In genomic region chr1:26529655-26530539, GRCh38 we compare ENCODE assay signal across 2 cellular contexts.
TF ChIP-seq lines count a peak whose summit lies in the region.

Gene RPS6KA1, plus strand, starts transcription at chr1:26529761. Its CDS starts 160 bp downstream, at chr1:26529921.

TF ChIP-seq in HEK293, 187 proteins besides CTCF, POLR2A, EP300 and RAD21 (continued from another document and continues in another):
- peak; percentile 5; the same call in 1 of the 2 replicates for TF ChIP-seq KLF9 (tag by site-specific recombination; IDR thresholded peaks at IDR 0.05; ENCODE audit: low read depth)
- TF ChIP-seq ZNF157 (tag by site-specific recombination; IDR thresholded peaks at IDR 0.05) = no peak
- TF ChIP-seq, protein P1, sequence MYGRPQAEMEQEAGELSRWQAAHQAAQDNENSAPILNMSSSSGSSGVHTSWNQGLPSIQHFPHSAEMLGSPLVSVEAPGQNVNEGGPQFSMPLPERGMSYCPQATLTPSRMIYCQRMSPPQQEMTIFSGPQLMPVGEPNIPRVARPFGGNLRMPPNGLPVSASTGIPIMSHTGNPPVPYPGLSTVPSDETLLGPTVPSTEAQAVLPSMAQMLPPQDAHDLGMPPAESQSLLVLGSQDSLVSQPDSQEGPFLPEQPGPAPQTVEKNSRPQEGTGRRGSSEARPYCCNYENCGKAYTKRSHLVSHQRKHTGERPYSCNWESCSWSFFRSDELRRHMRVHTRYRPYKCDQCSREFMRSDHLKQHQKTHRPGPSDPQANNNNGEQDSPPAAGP (tag by site-specific recombination; IDR thresholded peaks at IDR 0.05) = peak; percentile 30; the same call in 1 of the 2 replicates
- TF ChIP-seq, protein P2, sequence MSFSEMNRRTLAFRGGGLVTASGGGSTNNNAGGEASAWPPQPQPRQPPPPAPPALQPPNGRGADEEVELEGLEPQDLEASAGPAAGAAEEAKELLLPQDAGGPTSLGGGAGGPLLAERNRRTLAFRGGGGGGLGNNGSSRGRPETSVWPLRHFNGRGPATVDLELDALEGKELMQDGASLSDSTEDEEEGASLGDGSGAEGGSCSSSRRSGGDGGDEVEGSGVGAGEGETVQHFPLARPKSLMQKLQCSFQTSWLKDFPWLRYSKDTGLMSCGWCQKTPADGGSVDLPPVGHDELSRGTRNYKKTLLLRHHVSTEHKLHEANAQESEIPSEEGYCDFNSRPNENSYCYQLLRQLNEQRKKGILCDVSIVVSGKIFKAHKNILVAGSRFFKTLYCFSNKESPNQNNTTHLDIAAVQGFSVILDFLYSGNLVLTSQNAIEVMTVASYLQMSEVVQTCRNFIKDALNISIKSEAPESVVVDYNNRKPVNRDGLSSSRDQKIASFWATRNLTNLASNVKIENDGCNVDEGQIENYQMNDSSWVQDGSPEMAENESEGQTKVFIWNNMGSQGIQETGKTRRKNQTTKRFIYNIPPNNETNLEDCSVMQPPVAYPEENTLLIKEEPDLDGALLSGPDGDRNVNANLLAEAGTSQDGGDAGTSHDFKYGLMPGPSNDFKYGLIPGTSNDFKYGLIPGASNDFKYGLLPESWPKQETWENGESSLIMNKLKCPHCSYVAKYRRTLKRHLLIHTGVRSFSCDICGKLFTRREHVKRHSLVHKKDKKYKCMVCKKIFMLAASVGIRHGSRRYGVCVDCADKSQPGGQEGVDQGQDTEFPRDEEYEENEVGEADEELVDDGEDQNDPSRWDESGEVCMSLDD (tag by site-specific recombination; IDR thresholded peaks at IDR 0.05) = peak; percentile 53; the same call in 1 of the 2 replicates
- no peak for TF ChIP-seq ZNF658 (tag by site-specific recombination; IDR thresholded peaks at IDR 0.05)
- TF ChIP-seq KLF8 (tag by site-specific recombination; IDR thresholded peaks at IDR 0.05) = peak; percentile 15; the same call in 1 of the 2 replicates
- TF ChIP-seq ZNF660 (tag by site-specific recombination; IDR thresholded peaks at IDR 0.05) = peak; percentile 10; the same call in 1 of the 2 replicates
- TF ChIP-seq ZNF548 (tag by site-specific recombination; IDR thresholded peaks at IDR 0.05) = no peak
- no peak for TF ChIP-seq ZSCAN16 (tag by site-specific recombination; IDR thresholded peaks at IDR 0.05)
- TF ChIP-seq ZNF610 (tag by site-specific recombination; IDR thresholded peaks at IDR 0.05; ENCODE audit: borderline replicate concordance) = no peak
- no peak for TF ChIP-seq ZSCAN5A (tag by site-specific recombination; IDR thresholded peaks at IDR 0.05)
- peak; percentile 54 for TF ChIP-seq KLF10 (tag by site-specific recombination; IDR thresholded peaks at IDR 0.05)
- TF ChIP-seq ZNF341 (tag by site-specific recombination; IDR thresholded peaks at IDR 0.05; ENCODE audit: low read depth) = peak; percentile 23
- TF ChIP-seq ZNF280C (tag by site-specific recombination; IDR thresholded peaks at IDR 0.05) = no peak
- no peak for TF ChIP-seq ZNF830 (tag by site-specific recombination; IDR thresholded peaks at IDR 0.05; ENCODE audit: low read depth)
- TF ChIP-seq ZNF529 (tag by site-specific recombination; IDR thresholded peaks at IDR 0.05; ENCODE audit: insufficient replicate concordance) = no peak
- no peak for TF ChIP-seq ZNF791 (tag by site-specific recombination; IDR thresholded peaks at IDR 0.05)
- TF ChIP-seq, protein P3, sequence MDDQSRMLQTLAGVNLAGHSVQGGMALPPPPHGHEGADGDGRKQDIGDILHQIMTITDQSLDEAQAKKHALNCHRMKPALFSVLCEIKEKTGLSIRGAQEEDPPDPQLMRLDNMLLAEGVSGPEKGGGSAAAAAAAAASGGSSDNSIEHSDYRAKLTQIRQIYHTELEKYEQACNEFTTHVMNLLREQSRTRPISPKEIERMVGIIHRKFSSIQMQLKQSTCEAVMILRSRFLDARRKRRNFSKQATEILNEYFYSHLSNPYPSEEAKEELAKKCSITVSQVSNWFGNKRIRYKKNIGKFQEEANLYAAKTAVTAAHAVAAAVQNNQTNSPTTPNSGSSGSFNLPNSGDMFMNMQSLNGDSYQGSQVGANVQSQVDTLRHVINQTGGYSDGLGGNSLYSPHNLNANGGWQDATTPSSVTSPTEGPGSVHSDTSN (CRISPR knock-in tag; IDR thresholded peaks at IDR 0.05) = no peak
- no peak for TF ChIP-seq ZNF274 (IDR thresholded peaks at IDR 0.05; ENCODE audit: low read length)
- TF ChIP-seq ZNF274 (tag by site-specific recombination; IDR thresholded peaks at IDR 0.05; ENCODE audit: borderline replicate concordance) = no peak

TF ChIP-seq in K562, 482 proteins besides CTCF, POLR2A, EP300 and RAD21 (continued from another document and continues in another):
- TF ChIP-seq RREB1 (CRISPR knock-in tag; IDR thresholded peaks at IDR 0.05) = peak; percentile 18; the same call in 1 of the 2 replicates
- no peak for TF ChIP-seq PTTG1 (tag; IDR thresholded peaks at IDR 0.05; ENCODE audit: low read depth)
- peak; percentile 70 for TF ChIP-seq RBFOX2 (IDR thresholded peaks at IDR 0.05; ENCODE audit: low read depth, low read length)
- TF ChIP-seq NRF1 (conservative IDR thresholded peaks at IDR 0.05 in 1 of 2, IDR thresholded peaks at IDR 0.05 in 1 of 2) = peak in 1 of 2 experiments; percentile 27; a peak in 2 of 4 replicates
- peak; percentile 64 for TF ChIP-seq HMGN3 (IDR thresholded peaks at IDR 0.05; ENCODE audit: borderline replicate concordance, extremely low read depth, insufficient read length, low read depth, low read length)
- TF ChIP-seq CXXC5 (CRISPR knock-in tag; IDR thresholded peaks at IDR 0.05) = peak; percentile 77
- TF ChIP-seq ZNF316 (IDR thresholded peaks at IDR 0.05) = no peak
- no peak for TF ChIP-seq KLF10 (CRISPR knock-in tag; IDR thresholded peaks at IDR 0.05)
- no peak for TF ChIP-seq FOXA1 (IDR thresholded peaks at IDR 0.05; ENCODE audit: borderline replicate concordance)
- no peak for TF ChIP-seq GTF3C2 (IDR thresholded peaks at IDR 0.05; ENCODE audit: borderline replicate concordance, extremely low read depth, insufficient read length)
- TF ChIP-seq ZNF780A (CRISPR knock-in tag; IDR thresholded peaks at IDR 0.05) = no peak
- TF ChIP-seq SMARCE1 (IDR thresholded peaks at IDR 0.05) = no peak
- peak; percentile 37; the same call in 1 of the 2 replicates for TF ChIP-seq KLF1 (tag; IDR thresholded peaks at IDR 0.05)
- TF ChIP-seq SREBF2 (CRISPR knock-in tag; IDR thresholded peaks at IDR 0.05) = no peak
- no peak for TF ChIP-seq CHD4 (IDR thresholded peaks at IDR 0.05; ENCODE audit: insufficient read depth, insufficient replicate concordance, low read depth, low read length, poor library complexity, severe bottlenecking)
- no peak for TF ChIP-seq PRMT5 (CRISPR knock-in tag; IDR thresholded peaks at IDR 0.05)
- no peak for TF ChIP-seq ESRRB (CRISPR knock-in tag; IDR thresholded peaks at IDR 0.05; ENCODE audit: borderline replicate concordance)
- no peak for TF ChIP-seq POU5F1 (IDR thresholded peaks at IDR 0.05; ENCODE audit: borderline replicate concordance, low read depth, low read length, partially characterized antibody)
- no peak for TF ChIP-seq HDAC8 (tag; IDR thresholded peaks at IDR 0.05)
- TF ChIP-seq NR2C2 (CRISPR knock-in tag; IDR thresholded peaks at IDR 0.05) = no peak
- TF ChIP-seq NR2C2 (tag; IDR thresholded peaks at IDR 0.05) = no peak
- TF ChIP-seq NONO (IDR thresholded peaks at IDR 0.05; ENCODE audit: low read depth in 2 of 2, low read length in 1 of 2) = no peak
- no peak for TF ChIP-seq HMG20A (CRISPR knock-in tag; conservative IDR thresholded peaks at IDR 0.05)
- TF ChIP-seq POLR3G (IDR thresholded peaks at IDR 0.05; ENCODE audit: extremely low read depth, insufficient read length, insufficient replicate concordance) = no peak
- TF ChIP-seq ZNF175 (CRISPR knock-in tag; IDR thresholded peaks at IDR 0.05; ENCODE audit: low read depth) = no peak
- peak; percentile 26 for TF ChIP-seq ERF (CRISPR knock-in tag; IDR thresholded peaks at IDR 0.05)
- no peak for TF ChIP-seq E2F8 (IDR thresholded peaks at IDR 0.05; ENCODE audit: low read depth, partially characterized antibody)
- TF ChIP-seq, protein P4, sequence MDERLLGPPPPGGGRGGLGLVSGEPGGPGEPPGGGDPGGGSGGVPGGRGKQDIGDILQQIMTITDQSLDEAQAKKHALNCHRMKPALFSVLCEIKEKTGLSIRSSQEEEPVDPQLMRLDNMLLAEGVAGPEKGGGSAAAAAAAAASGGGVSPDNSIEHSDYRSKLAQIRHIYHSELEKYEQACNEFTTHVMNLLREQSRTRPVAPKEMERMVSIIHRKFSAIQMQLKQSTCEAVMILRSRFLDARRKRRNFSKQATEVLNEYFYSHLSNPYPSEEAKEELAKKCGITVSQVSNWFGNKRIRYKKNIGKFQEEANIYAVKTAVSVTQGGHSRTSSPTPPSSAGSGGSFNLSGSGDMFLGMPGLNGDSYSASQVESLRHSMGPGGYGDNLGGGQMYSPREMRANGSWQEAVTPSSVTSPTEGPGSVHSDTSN (CRISPR knock-in tag; IDR thresholded peaks at IDR 0.05; ENCODE audit: low read depth) = no peak
- TF ChIP-seq, protein P4 (tag; conservative IDR thresholded peaks at IDR 0.05; ENCODE audit: low read depth) = no peak
